Comparison of ENCODE assay signal across 1 cellular context in the genomic region with DNA sequence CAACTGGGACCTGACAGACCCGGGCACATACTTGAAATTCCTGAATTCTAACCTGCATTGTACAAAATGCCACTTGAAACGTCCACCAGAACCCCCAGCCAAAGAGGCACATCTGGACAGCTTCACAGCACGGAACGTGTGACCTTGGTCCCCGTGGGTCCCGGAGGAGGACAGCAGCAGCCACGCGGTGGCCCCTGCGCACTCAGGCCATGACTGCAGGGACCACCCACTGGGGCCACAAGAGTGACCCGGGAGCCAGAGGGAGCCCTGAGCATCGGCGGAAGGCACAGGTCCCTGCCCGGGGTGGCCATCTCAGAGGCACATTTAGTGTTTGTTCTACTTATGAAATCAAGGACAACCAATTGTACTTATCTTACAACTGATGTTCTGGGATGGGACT.
TF ChIP-seq lines count a peak whose summit lies in the region.

No MANE protein-coding gene starts in this region.

TF ChIP-seq in GM23338, 12 proteins besides CTCF, POLR2A, EP300 and RAD21:
- TF ChIP-seq CREB1 (CRISPR knock-in tag; IDR thresholded peaks at IDR 0.05; ENCODE audit: low read depth) (no peak), ZNF462 (CRISPR knock-in tag; IDR thresholded peaks at IDR 0.05) (no peak)
TF ChIP-seq in GM23338: peak in this region for 0.
